In the genomic region with DNA sequence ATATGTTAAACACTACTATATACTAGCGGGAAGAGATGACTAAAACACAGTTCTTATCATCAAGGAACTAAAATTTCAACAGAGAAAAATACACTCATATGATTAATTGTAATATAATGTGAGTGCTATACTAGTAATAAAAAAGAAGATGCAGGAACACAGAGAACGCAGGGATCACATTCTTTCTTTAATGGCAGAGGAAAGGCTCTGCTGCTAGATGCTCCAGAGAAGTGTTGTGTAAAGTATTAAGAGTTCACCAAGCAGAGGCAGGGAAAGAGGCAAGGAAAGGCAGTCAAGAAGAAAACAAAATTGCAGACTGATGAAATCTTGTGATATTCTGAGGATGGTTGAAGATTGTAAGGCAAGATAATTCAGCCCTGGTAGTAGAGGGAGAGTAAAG, we compare ENCODE assay signal across 21 cellular contexts.
"Had no signal": no experiment of that assay in that cellular context is flagged by ENCODE, and none has a peak within 500 bp of the region (broad histone marks: within the 10 kb centered on the region; RNA-seq: fewer than 3 reads in every experiment).

No MANE protein-coding gene starts in this region.

- H3K9me3 ChIP-seq: breast epithelium, left lung, tibial nerve had no signal

- H3K27me3 Mint-ChIP-seq: activated naive CD4-positive, alpha-beta T cell treated with anti-CD3 and anti-CD28 coated beads, Interleukin-2, amount 50 U/mL, for 24 hours; stimulated activated naive CD8-positive, alpha-beta T cell treated with anti-CD3 and anti-CD28 coated beads, Interleukin-15, amount 100 ng/mL, for 72 hours had no signal

- H3K4me1 Mint-ChIP-seq: activated naive CD4-positive, alpha-beta T cell treated with anti-CD3 and anti-CD28 coated beads, Interleukin-2, amount 50 U/mL, for 24 hours; stimulated activated effector memory CD8-positive, alpha-beta T cell treated with anti-CD3 and anti-CD28 coated beads, Interleukin-12 subunit alpha, Interleukin-12 subunit beta, amount 100 ng/mL, for 72 hours; stimulated activated naive CD8-positive, alpha-beta T cell treated with anti-CD3 and anti-CD28 coated beads, Interleukin-15, amount 100 ng/mL, for 72 hours had no signal

- ATAC-seq: activated CD8-positive, alpha-beta T cell treated with anti-CD3 and anti-CD28 coated beads, Interleukin-2, amount 10 ng/mL, durations not matched to agents 7 days and 5 days; left lung; right cardiac atrium; stimulated activated effector memory CD8-positive, alpha-beta T cell treated with anti-CD3 and anti-CD28 coated beads, Interleukin-12 subunit alpha, Interleukin-12 subunit beta, amount 100 ng/mL, for 72 hours; stimulated activated naive CD8-positive, alpha-beta T cell treated with anti-CD3 and anti-CD28 coated beads, Interleukin-15, amount 100 ng/mL, for 72 hours had no signal

- H3K4me3 ChIP-seq: breast epithelium, hepatocyte, left lung, skin epidermis, tibial nerve had no signal

- H3K36me3 Mint-ChIP-seq: activated naive CD4-positive, alpha-beta T cell treated with anti-CD3 and anti-CD28 coated beads, Interleukin-2, amount 50 U/mL, for 24 hours; stimulated activated effector memory CD8-positive, alpha-beta T cell treated with anti-CD3 and anti-CD28 coated beads, Interleukin-12 subunit alpha, Interleukin-12 subunit beta, amount 100 ng/mL, for 72 hours had no signal

- H3K9me3 Mint-ChIP-seq: stimulated activated naive CD8-positive, alpha-beta T cell treated with anti-CD3 and anti-CD28 coated beads, Interleukin-15, amount 100 ng/mL, for 72 hours had no signal

- H3K27ac ChIP-seq: breast epithelium, hepatocyte, left lung, parathyroid adenoma, skin epidermis, tibial nerve, WERI-Rb-1 had no signal

- H3K27me3 ChIP-seq: breast epithelium, hepatocyte, left lung, tibial nerve had no signal

- H3K27ac Mint-ChIP-seq: activated CD8-positive, alpha-beta T cell treated with anti-CD3 and anti-CD28 coated beads, Interleukin-2, amount 10 ng/mL, durations not matched to agents 7 days and 5 days; activated naive CD4-positive, alpha-beta T cell treated with anti-CD3 and anti-CD28 coated beads, Interleukin-2, amount 50 U/mL, for 24 hours; stimulated activated effector memory CD8-positive, alpha-beta T cell treated with anti-CD3 and anti-CD28 coated beads, Interleukin-12 subunit alpha, Interleukin-12 subunit beta, amount 100 ng/mL, for 72 hours; stimulated activated naive CD8-positive, alpha-beta T cell treated with anti-CD3 and anti-CD28 coated beads, Interleukin-15, amount 100 ng/mL, for 72 hours had no signal

- H3K36me3 ChIP-seq: breast epithelium, left lung, tibial nerve, WERI-Rb-1 had no signal

- H3K4me1 ChIP-seq: left lung, parathyroid adenoma had no signal

- H3K4me3 Mint-ChIP-seq: activated CD8-positive, alpha-beta T cell treated with anti-CD3 and anti-CD28 coated beads, Interleukin-2, amount 10 ng/mL, durations not matched to agents 7 days and 5 days; activated naive CD4-positive, alpha-beta T cell treated with anti-CD3 and anti-CD28 coated beads, Interleukin-2, amount 50 U/mL, for 24 hours; stimulated activated effector memory CD8-positive, alpha-beta T cell treated with anti-CD3 and anti-CD28 coated beads, Interleukin-12 subunit alpha, Interleukin-12 subunit beta, amount 100 ng/mL, for 72 hours; stimulated activated naive CD8-positive, alpha-beta T cell treated with anti-CD3 and anti-CD28 coated beads, Interleukin-15, amount 100 ng/mL, for 72 hours had no signal

- DNase-seq: activated CD4-positive, alpha-beta T cell treated with anti-CD3 and anti-CD28 coated beads, Interleukin-2, amount 50 U/mL, for 1 hour; activated CD4-positive, CD25-positive, alpha-beta regulatory T cell treated with anti-CD3 and anti-CD28 coated beads, Interleukin-2, amount 50 U/mL, for 72 hours; activated CD8-positive, alpha-beta T cell treated with anti-CD3 and anti-CD28 coated beads, Interleukin-2, amount 10 ng/mL, durations not matched to agents 7 days and 5 days; activated gamma-delta T cell treated with Interleukin-2 at 50 U/mL for 16 hours; activated T-cell treated with anti-CD3 and anti-CD28 coated beads, Interleukin-2, amount 50 U/mL, for 1 hour; foreskin melanocyte; kidney glomerular epithelial cell; left lung; nucleus accumbens; right cardiac atrium; stimulated activated CD4-positive, alpha-beta T cell treated with anti-CD3 and anti-CD28 coated beads, Interleukin-2, amount 100 ng/mL, for 24 hours; stimulated activated naive CD8-positive, alpha-beta T cell treated with anti-CD3 and anti-CD28 coated beads, Interleukin-15, amount 100 ng/mL, for 72 hours; T-helper 1 cell; WERI-Rb-1 had no signal
